In the genomic region with DNA sequence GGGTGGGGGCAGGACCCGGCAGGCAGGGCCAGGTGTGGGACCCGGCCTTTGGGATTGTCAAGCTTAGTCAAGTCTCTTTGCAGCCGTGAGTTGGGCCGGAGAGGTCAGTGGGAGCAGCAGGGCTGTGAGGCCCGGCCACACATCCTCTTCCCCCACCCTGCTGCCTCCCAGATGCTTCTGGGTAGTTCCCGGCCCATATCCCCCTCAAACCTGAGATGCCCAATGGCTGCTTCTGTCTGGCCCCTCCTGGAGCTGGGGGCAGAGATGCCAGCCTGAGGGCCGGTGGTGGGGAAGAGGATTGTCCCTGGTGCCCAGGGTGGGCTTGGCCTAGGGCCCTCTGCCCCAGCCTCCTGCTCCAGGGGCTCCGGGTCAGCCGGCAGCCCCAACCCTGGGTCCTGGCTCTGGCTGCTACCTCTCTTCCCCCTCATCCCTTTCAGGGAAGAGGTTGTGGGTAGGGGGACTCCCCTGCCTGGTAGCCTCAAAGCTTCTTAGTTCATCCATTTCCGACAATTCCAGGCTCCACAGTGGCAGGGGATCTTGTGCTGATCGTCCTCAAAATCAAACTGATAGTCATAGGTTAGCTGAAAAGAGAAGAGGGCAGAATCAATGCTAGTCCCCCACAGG, we compare ENCODE assay signal across 1 cellular context.
A peak's percentile ranks its signal among the peaks of the same experiment; 100 is the strongest.
TF ChIP-seq lines count a peak whose summit lies in the region.

No MANE protein-coding gene starts in this region.

TF ChIP-seq in K562, 482 proteins besides CTCF, POLR2A, EP300 and RAD21:
- no peak for TF ChIP-seq HMG20A (CRISPR knock-in tag; conservative IDR thresholded peaks at IDR 0.05)
- TF ChIP-seq POLR2G (IDR thresholded peaks at IDR 0.05; ENCODE audit: low read depth, low read length) = peak; percentile 53; the same call in 1 of the 2 replicates
